8 cellular contexts compared by ENCODE assay signal in genomic region chr5:172059661-172060100, GRCh38. TPM values are rescaled to one million over a fixed set of nuclear protein-coding genes. Genes with fewer than 3 reads are reported as not detected.
A peak's percentile ranks its signal among the peaks of the same experiment; 100 is the strongest.
DNase-seq lines count a peak whose midpoint lies in the region; ATAC-seq and TF ChIP-seq lines count a peak whose summit lies in the region.

No MANE protein-coding gene starts in this region.

- H3K4me1 ChIP-seq in gastrocnemius medialis, result no peaks in the 10 kb centered on the region

- ATAC-seq in gastrocnemius medialis (no peak), esophagus mucosa (no peak), GM18502 (IDR thresholded peaks at IDR 0.05; ENCODE audit: poor library complexity, unreplicated experiment) (no peak)

- TF ChIP-seq CTCF in NB4 (IDR thresholded peaks at IDR 0.05; ENCODE audit: low read depth, low read length) (peak; percentile 26), gastrocnemius medialis (IDR thresholded peaks at IDR 0.05 in 4 of 5, conservative IDR thresholded peaks at IDR 0.05 in 1 of 5) (peak in 4 of 5 experiments; percentile 19 to 63 (median 44))

- no peaks in the 10 kb centered on the region for H3K9me3 ChIP-seq in gastrocnemius medialis

- H3K4me3 ChIP-seq in NB4 (ENCODE audit: low read depth, low read length), result no peak overlapping the region
- no peak overlapping the region for H3K4me3 ChIP-seq in gastrocnemius medialis

- H3K27ac ChIP-seq in gastrocnemius medialis (no peak overlapping the region), substantia nigra (ENCODE audit: low read depth, low read length, poor library complexity, severe bottlenecking) (no peak overlapping the region)

- no peaks in the 10 kb centered on the region for H3K27me3 ChIP-seq in gastrocnemius medialis

- intact Hi-C loops in gastrocnemius medialis (cut with DNase I; ENCODE audit: low total_unique reads), result loop anchor here (1.0 kb wide), 1 partner anchor 147 kb away; no protein-coding TSS in a partner anchor

- in situ Hi-C loops in gastrocnemius medialis (cut with MboI; ENCODE audit: low sequenced_read_pairs in 4 of 4), result no loop called here

- TF ChIP-seq POLR2A in NB4 (IDR thresholded peaks at IDR 0.05; ENCODE audit: extremely low read depth, insufficient read length) (no peak), erythroblast (IDR thresholded peaks at IDR 0.05; ENCODE audit: low read length) (no peak), gastrocnemius medialis (IDR thresholded peaks at IDR 0.05) (no peak)

- DNase-seq in NCI-H510A treated with DMSO at 0.1 percent for 48 hours (lab: John Stamatoyannopoulos, UW) (peak; percentile 6), NCI-H510A (lab: John Stamatoyannopoulos, UW) (no peak), NB4 (ENCODE audit: low read depth) (peak; percentile 37), erythroblast (lab: John Stamatoyannopoulos, UW) (peak; percentile 23 to 55), gastrocnemius medialis (no peak), substantia nigra (lab: John Stamatoyannopoulos, UW) (no peak)

- H3K36me3 ChIP-seq in gastrocnemius medialis, result no peaks in the 10 kb centered on the region

RNA-seq across cellular contexts. Expression of gene FBXW11, which starts 53.2 kb away (rescaled TPM):
- 10 to 100 TPM; 68.5 to 80.8 (median 72.2) TPM for total RNA-seq in gastrocnemius medialis
- 45.9 TPM for total RNA-seq in esophagus mucosa

Comparison
In these comparisons a context has a peak if more than half of its experiments do, and no peak if none do; other contexts are left out.
1. DNase-seq: peak in NCI-H510A treated with DMSO at 0.1 percent for 48 hours (single experiment), NB4 (single experiment) and erythroblast (2 of 2); none in NCI-H510A (single experiment), gastrocnemius medialis (0 of 2) and substantia nigra (0 of 49).